Comparison of ENCODE assay signal across 9 cellular contexts in the genomic region with DNA sequence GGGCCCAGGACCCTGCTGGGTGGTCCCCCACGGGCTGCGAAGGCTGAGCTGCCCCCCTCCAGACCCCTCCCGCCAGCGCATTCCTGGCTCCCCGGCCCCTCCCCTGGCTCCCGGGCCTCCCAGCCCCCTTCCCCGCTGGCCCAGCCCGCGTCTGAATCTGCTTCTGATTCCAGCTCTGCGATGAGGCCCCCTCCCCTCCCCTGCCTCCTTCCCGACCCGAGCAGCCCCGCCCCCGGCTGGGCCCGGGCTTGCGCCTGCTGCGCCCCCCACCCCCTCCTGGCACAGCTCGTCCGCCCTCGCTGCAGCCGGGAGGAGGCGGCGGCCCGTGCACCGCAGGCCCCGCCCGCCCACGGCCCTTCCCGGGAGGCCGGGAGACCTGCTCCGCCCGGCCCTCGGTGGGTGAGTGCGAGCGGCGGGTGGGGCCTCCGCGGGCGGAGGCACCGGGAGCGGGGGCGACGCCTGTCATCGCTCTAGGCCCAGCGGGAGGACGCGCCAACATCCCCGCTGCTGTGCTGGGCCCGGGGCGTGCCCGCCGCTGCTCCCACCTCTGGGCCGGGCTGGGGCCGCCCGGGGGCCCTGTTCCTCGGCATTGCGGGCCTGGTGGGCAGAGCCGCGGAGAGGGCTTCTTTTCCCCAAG. TPM values are rescaled to one million over a fixed set of nuclear protein-coding genes. Genes with fewer than 3 reads are reported as not detected.
A peak's percentile ranks its signal among the peaks of the same experiment; 100 is the strongest.
DNase-seq lines count a peak whose midpoint lies in the region; ATAC-seq and TF ChIP-seq lines count a peak whose summit lies in the region.
"Had no signal": no experiment of that assay in that cellular context is flagged by ENCODE, and none has a peak within 500 bp of the region (broad histone marks: within the 10 kb centered on the region; RNA-seq: fewer than 3 reads in every experiment).

Gene NTN3, plus strand, starts transcription at position 282 of the 637 bp plus-strand sequence. CDS start 405 bp downstream, outside the sequence.

- H4K20me1 ChIP-seq in Loucy (ENCODE audit: insufficient read depth, low read length, poor library complexity, severe bottlenecking) = peaks cover 9% of the 10 kb centered on the region

- no peak within 1 kb of the TSS for H3K23ac ChIP-seq in mesenchymal stem cell (ENCODE audit: low read length in 2 of 2)

- H4K91ac ChIP-seq in mesenchymal stem cell (ENCODE audit: low read length) = peak within 1 kb of the TSS; percentile 84

- no peak within 1 kb of the TSS for H3K14ac ChIP-seq in mesenchymal stem cell (ENCODE audit: low read length in 2 of 2)

- H3K4me1 ChIP-seq in Loucy (ENCODE audit: insufficient read depth, low read length, poor library complexity, severe bottlenecking) = peaks cover 34% of the 10 kb centered on the region
- peaks cover 68% of the 10 kb centered on the region for H3K4me1 ChIP-seq in mesenchymal stem cell (ENCODE audit: control insufficient read depth, insufficient read depth, low read depth, low read length)

- H2BK12ac ChIP-seq in mesenchymal stem cell (ENCODE audit: low read length in 2 of 2) = peak within 1 kb of the TSS in 1 of 2 experiments; percentile 67

- H3K27me3 ChIP-seq in Loucy (ENCODE audit: insufficient read depth, low read length, poor library complexity, severe bottlenecking) = no peaks in the 10 kb centered on the region
- H3K27me3 ChIP-seq in mesenchymal stem cell (ENCODE audit: control insufficient read depth in 1 of 2, insufficient read depth in 1 of 2, low read length in 2 of 2) = peaks cover 23 to 36% of the 10 kb centered on the region in 2 experiments
- no peaks in the 10 kb centered on the region for H3K27me3 ChIP-seq in MG63

- DNase-seq in COLO668 (lab: John Stamatoyannopoulos, UW; ENCODE audit: unreplicated experiment) = peak; percentile 49
- DNase-seq in mesenchymal stem cell = no peak
- DNase-seq in MG63 = no peak

- no peaks in the 10 kb centered on the region for H3K9me3 ChIP-seq in Loucy (ENCODE audit: insufficient read depth, low read depth, low read length)
- no peaks in the 10 kb centered on the region for H3K9me3 ChIP-seq in mesenchymal stem cell (ENCODE audit: control insufficient read depth, low read length)
- H3K9me3 ChIP-seq in MG63 = no peaks in the 10 kb centered on the region

- peaks cover 19% of the 10 kb centered on the region for H3K79me2 ChIP-seq in Loucy (ENCODE audit: insufficient read depth, low read length)

- WGBS in mesenchymal stem cell = 2% methylated on average over 40 of the region's 59 CpGs

- no peak within 1 kb of the TSS for H2AK5ac ChIP-seq in mesenchymal stem cell (ENCODE audit: low read length, severe bottlenecking)

- no peak for ATAC-seq in GM21447 (IDR thresholded peaks at IDR 0.05; ENCODE audit: unreplicated experiment)
- ATAC-seq in GM21390 (IDR thresholded peaks at IDR 0.05; ENCODE audit: unreplicated experiment) = no peak
- ATAC-seq in HG03442 (IDR thresholded peaks at IDR 0.05; ENCODE audit: unreplicated experiment) = no peak

- H4K8ac ChIP-seq in mesenchymal stem cell (ENCODE audit: low read length) = peak within 1 kb of the TSS; percentile 72

- H3F3A ChIP-seq in Loucy (ENCODE audit: low read depth) = no peaks in the 10 kb centered on the region

- no peaks in the 10 kb centered on the region for H3K9me2 ChIP-seq in Loucy (replicated peaks; ENCODE audit: low read depth, low read length)

- no peak for TF ChIP-seq CTCF in Loucy (conservative IDR thresholded peaks at IDR 0.05; ENCODE audit: low read length)

- H2AFZ ChIP-seq in Loucy (ENCODE audit: low read length) = no peak within 1 kb of the TSS
- H2AFZ ChIP-seq in mesenchymal stem cell (ENCODE audit: low read depth, low read length) = no peak within 1 kb of the TSS

- H3K9ac ChIP-seq in Loucy (ENCODE audit: low read depth, low read length, poor library complexity, severe bottlenecking) = peak within 1 kb of the TSS; percentile 100
- no peak within 1 kb of the TSS for H3K9ac ChIP-seq in mesenchymal stem cell (ENCODE audit: low read length)

- H3K4me2 ChIP-seq in Loucy (ENCODE audit: low read depth, low read length, poor library complexity, severe bottlenecking) (peak within 1 kb of the TSS; percentile 92), mesenchymal stem cell (ENCODE audit: low read length, poor library complexity, severe bottlenecking) (peak within 1 kb of the TSS; percentile 82)

- H2BK120ac ChIP-seq in mesenchymal stem cell (ENCODE audit: low read depth, low read length) = no peak within 1 kb of the TSS

- peak within 1 kb of the TSS; percentile 35 for H2BK15ac ChIP-seq in mesenchymal stem cell (ENCODE audit: low read depth, poor library complexity, severe bottlenecking)

- no peak within 1 kb of the TSS for H2BK5ac ChIP-seq in mesenchymal stem cell (ENCODE audit: low read depth, low read length, poor library complexity, severe bottlenecking)

- H3K27ac ChIP-seq in angular gyrus (ENCODE audit: low read depth, low read length) (peak within 1 kb of the TSS; percentile 45), mesenchymal stem cell (ENCODE audit: low read length, poor library complexity, severe bottlenecking) (no peak within 1 kb of the TSS)

- H3K4me3 ChIP-seq in Loucy (ENCODE audit: low read length, poor library complexity, severe bottlenecking) (peak within 1 kb of the TSS; percentile 80), mesenchymal stem cell (ENCODE audit: insufficient read depth in 1 of 2, low read depth in 1 of 2, low read length in 2 of 2) (peak within 1 kb of the TSS in 1 of 2 experiments; percentile 46), MG63 (no peak within 1 kb of the TSS)

- H3K18ac ChIP-seq in mesenchymal stem cell (ENCODE audit: low read depth in 1 of 2, low read length in 2 of 2) = peak within 1 kb of the TSS in 1 of 2 experiments; percentile 74

- H3K36me3 ChIP-seq in Loucy (ENCODE audit: insufficient read depth, low read length) (no peaks in the 10 kb centered on the region), mesenchymal stem cell (ENCODE audit: control insufficient read depth in 1 of 2, insufficient read depth in 2 of 2, low read depth in 1 of 2, low read length in 2 of 2) (peaks cover 0 to 6% of the 10 kb centered on the region in 2 experiments), MG63 (no peaks in the 10 kb centered on the region)

- peak within 1 kb of the TSS in 1 of 2 experiments; percentile 81 for H3K4ac ChIP-seq in mesenchymal stem cell (ENCODE audit: low read depth in 1 of 2, low read length in 2 of 2)

- H3K79me1 ChIP-seq in mesenchymal stem cell (replicated peaks; ENCODE audit: low read length, poor library complexity, severe bottlenecking) = peaks cover 2% of the 10 kb centered on the region

RNA-seq across cellular contexts. Expression of gene NTN3, which starts in this region (rescaled TPM):
- 0.14 TPM for polyA plus RNA-seq in mesenchymal stem cell (2013, experiment 1 of 2)
- 0.15 TPM for polyA plus RNA-seq in mesenchymal stem cell (2013, experiment 2 of 2)
- not detected in 2 replicates for total RNA-seq in MG63 (2014; rRNA removed; shearing (Covaris generic); ENCODE audit: low replicate concordance)
- total RNA-seq: myocyte had no signal
